ENCODE assay signal across 14 cellular contexts in genomic region chr12:51788876-51789275, GRCh38. TPM values are rescaled to one million over a fixed set of nuclear protein-coding genes. Genes with fewer than 3 reads are reported as not detected.
DNase-seq lines count a peak whose midpoint lies in the region; ATAC-seq and TF ChIP-seq lines count a peak whose summit lies in the region.
"Had no signal": no experiment of that assay in that cellular context is flagged by ENCODE, and none has a peak within 500 bp of the region (broad histone marks: within the 10 kb centered on the region; RNA-seq: fewer than 3 reads in every experiment).

No MANE protein-coding gene starts in this region.

- H3K4me1 Mint-ChIP-seq in WTC11: no peaks in the 10 kb centered on the region

- no peaks in the 10 kb centered on the region for H3K9me3 Mint-ChIP-seq in WTC11
- H3K9me3 Mint-ChIP-seq: CD4-positive, alpha-beta T cell had no signal

- peak; percentile 21 for DNase-seq in Caki2 (ENCODE audit: low read depth)
- DNase-seq in M059J (ENCODE audit: low read depth): peak; percentile 83
- DNase-seq in epithelial cell of esophagus (ENCODE audit: low read depth): peak; percentile 63
- peak; percentile 26 for DNase-seq in non-pigmented ciliary epithelial cell (ENCODE audit: low read depth)
- DNase-seq in T-helper 2 cell: no peak
- DNase-seq in WTC11 (ENCODE audit: low spot score): no peak
- DNase-seq: activated CD4-positive, alpha-beta T cell treated with anti-CD3 and anti-CD28 coated beads, Interleukin-2, amount 50 U/mL, for 1 hour; body of pancreas; CD4-positive, alpha-beta T cell; stomach; T-helper 1 cell had no signal

- TF ChIP-seq CTCF in epithelial cell of esophagus (IDR thresholded peaks at IDR 0.05; ENCODE audit: insufficient read depth, low read depth, low read length, missing control alignments) (no peak), WTC11 (IDR thresholded peaks at IDR 0.05) (no peak)

- no peak overlapping the region for H3K4me3 ChIP-seq in epithelial cell of esophagus (ENCODE audit: low read length)
- H3K4me3 ChIP-seq: body of pancreas, stomach had no signal

- no peak overlapping the region for H3K27ac Mint-ChIP-seq in WTC11
- H3K27ac Mint-ChIP-seq: CD4-positive, alpha-beta T cell had no signal

- peaks cover 18% of the 10 kb centered on the region for H3K36me3 Mint-ChIP-seq in WTC11

- no peak overlapping the region for H3K4me3 Mint-ChIP-seq in WTC11
- H3K4me3 Mint-ChIP-seq: CD4-positive, alpha-beta T cell had no signal

- POLR2A ChIA-PET in WTC11 (lab: Charles Lee): no interaction called here

- H3K27me3 Mint-ChIP-seq in WTC11 (ENCODE audit: low read depth): no peaks in the 10 kb centered on the region
- H3K27me3 Mint-ChIP-seq: CD4-positive, alpha-beta T cell had no signal

- in situ Hi-C loops in Caki2 (cut with HindIII; ENCODE audit: low pct_unique_long_range_greater_than_20kb, low sequenced_read_pairs): no loop called here

- CTCF ChIA-PET in WTC11 (lab: Charles Lee): no interaction called here

- ATAC-seq in HG02870 (IDR thresholded peaks at IDR 0.05; ENCODE audit: unreplicated experiment) (no peak), WTC11 (no peak), GM21786 (IDR thresholded peaks at IDR 0.05; ENCODE audit: unreplicated experiment) (no peak)
- ATAC-seq: body of pancreas had no signal

TF ChIP-seq in WTC11, 78 proteins besides CTCF, POLR2A, EP300 and RAD21:
- no peak for TF ChIP-seq ZNF121 (CRISPR knock-in tag; IDR thresholded peaks at IDR 0.05)
- TF ChIP-seq E2F4 (CRISPR knock-in tag; IDR thresholded peaks at IDR 0.05; ENCODE audit: borderline replicate concordance, low read depth): no peak
- TF ChIP-seq AFF4 (CRISPR knock-in tag; IDR thresholded peaks at IDR 0.05; ENCODE audit: borderline replicate concordance): no peak
- TF ChIP-seq GRHL2 (CRISPR knock-in tag; IDR thresholded peaks at IDR 0.05; ENCODE audit: insufficient replicate concordance, severe bottlenecking): no peak
- no peak for TF ChIP-seq ETV6 (CRISPR knock-in tag; IDR thresholded peaks at IDR 0.05)
- no peak for TF ChIP-seq HMGA2 (CRISPR knock-in tag; IDR thresholded peaks at IDR 0.05)
- no peak for TF ChIP-seq ELF4 (CRISPR knock-in tag; IDR thresholded peaks at IDR 0.05; ENCODE audit: low read depth)
- no peak for TF ChIP-seq ZNF219 (CRISPR knock-in tag; IDR thresholded peaks at IDR 0.05; ENCODE audit: borderline replicate concordance)
- TF ChIP-seq ATF1 (CRISPR knock-in tag; IDR thresholded peaks at IDR 0.05): no peak
- no peak for TF ChIP-seq TCF7 (CRISPR knock-in tag; IDR thresholded peaks at IDR 0.05; ENCODE audit: low read depth)
- no peak for TF ChIP-seq NR3C1 (CRISPR knock-in tag; conservative IDR thresholded peaks at IDR 0.05; ENCODE audit: low read depth)
- no peak for TF ChIP-seq SOX15 (CRISPR knock-in tag; IDR thresholded peaks at IDR 0.05)

RNA-seq across cellular contexts. Expression of gene FIGNL2, which starts 59.6 kb away (rescaled TPM):
- total RNA-seq in Caki2 (2014; rRNA removed; shearing (Covaris generic); ENCODE audit: low replicate concordance): 0.84 and 1.7 TPM in 2 replicates
- 0.10 TPM in 1 of 2 replicates, not detected in the other for total RNA-seq in M059J (2014; rRNA removed; shearing (Covaris generic))
- total RNA-seq in WTC11 (2021): 9.9 to 10.3 TPM (median 10.0 TPM) in 3 replicates
- total RNA-seq: OCI-LY7 had no signal

Comparison
In these comparisons a context has a peak if more than half of its experiments do, and no peak if none do; other contexts are left out.
1. DNase-seq: peak in Caki2 (single experiment), M059J (single experiment), epithelial cell of esophagus (single experiment) and non-pigmented ciliary epithelial cell (single experiment); none in T-helper 2 cell (0 of 5) and WTC11 (single experiment).